Comparison of ENCODE assay signal across 8 cellular contexts in the genomic region with DNA sequence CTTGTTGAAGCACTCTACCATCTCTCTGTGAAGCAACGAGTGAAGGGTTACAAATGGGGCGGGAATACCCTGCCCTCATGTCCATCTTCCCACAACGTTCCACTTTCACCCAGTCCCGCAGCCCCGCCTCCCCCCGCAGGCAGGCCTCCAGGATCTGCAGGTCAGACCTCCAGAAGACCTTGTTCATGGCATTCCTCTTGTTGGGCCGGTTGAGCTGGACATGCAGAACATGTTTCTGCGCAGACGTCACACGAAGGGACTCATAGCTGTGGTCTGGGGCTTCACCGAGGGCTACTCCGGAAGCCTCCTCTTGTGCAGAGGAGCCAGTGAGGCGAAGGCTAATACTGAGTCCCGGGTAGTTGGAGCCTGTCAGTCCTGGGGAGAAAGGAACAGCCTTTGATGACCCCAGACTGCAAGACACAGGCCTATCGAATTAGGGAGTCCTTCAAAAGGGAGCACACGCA. TPM values are rescaled to one million over a fixed set of nuclear protein-coding genes. Genes with fewer than 3 reads are reported as not detected.
DNase-seq lines count a peak whose midpoint lies in the region; ATAC-seq and TF ChIP-seq lines count a peak whose summit lies in the region.

No MANE protein-coding gene starts in this region.

- H3K27ac Mint-ChIP-seq in endothelial cell (ENCODE audit: unreplicated experiment): peak overlapping the region; percentile 83

- H3K9me3 Mint-ChIP-seq in endothelial cell (ENCODE audit: unreplicated experiment): no peaks in the 10 kb centered on the region

- peaks cover 11% of the 10 kb centered on the region for H3K36me3 Mint-ChIP-seq in endothelial cell (ENCODE audit: low read depth, unreplicated experiment)

- H3K4me1 Mint-ChIP-seq in endothelial cell (ENCODE audit: unreplicated experiment): peaks cover 11% of the 10 kb centered on the region

- peak overlapping the region in 1 of 2 experiments; percentile 99 for H3K14ac ChIP-seq in mesenchymal stem cell (ENCODE audit: low read length in 2 of 2)

- peaks cover 2% of the 10 kb centered on the region for H3K27me3 Mint-ChIP-seq in endothelial cell (ENCODE audit: unreplicated experiment)

- peak overlapping the region; percentile 84 for H2BK120ac ChIP-seq in mesenchymal stem cell (ENCODE audit: low read depth, low read length)

- H3K4ac ChIP-seq in mesenchymal stem cell (ENCODE audit: low read depth in 1 of 2, low read length in 2 of 2): peak overlapping the region; percentile 88 to 100

- peak overlapping the region in 1 of 2 experiments; percentile 59 for H3K23ac ChIP-seq in mesenchymal stem cell (ENCODE audit: low read length in 2 of 2)

- 1% methylated on average over 16 of the region's 16 CpGs for WGBS in mesenchymal stem cell
- 10% methylated on average over 16 of the region's 16 CpGs for WGBS in thymus

- peak overlapping the region; percentile 99 for H2BK15ac ChIP-seq in mesenchymal stem cell (ENCODE audit: low read depth, poor library complexity, severe bottlenecking)

- peak overlapping the region; percentile 89 for H2AK5ac ChIP-seq in mesenchymal stem cell (ENCODE audit: low read length, severe bottlenecking)

- H2AFZ ChIP-seq in mesenchymal stem cell (ENCODE audit: low read depth, low read length): peak overlapping the region; percentile 72

- peaks cover 17% of the 10 kb centered on the region for H3K79me1 ChIP-seq in mesenchymal stem cell (replicated peaks; ENCODE audit: low read length, poor library complexity, severe bottlenecking)

- H3K27me3 ChIP-seq in mesenchymal stem cell (ENCODE audit: control insufficient read depth in 1 of 2, insufficient read depth in 1 of 2, low read length in 2 of 2) (no peaks in the 10 kb centered on the region), thymus (ENCODE audit: control insufficient read depth, insufficient read depth) (no peaks in the 10 kb centered on the region)

- H3K9me3 ChIP-seq in mesenchymal stem cell (ENCODE audit: control insufficient read depth, low read length): no peaks in the 10 kb centered on the region
- no peaks in the 10 kb centered on the region for H3K9me3 ChIP-seq in thymus (ENCODE audit: control insufficient read depth)

- H4K91ac ChIP-seq in mesenchymal stem cell (ENCODE audit: low read length): peak overlapping the region; percentile 98

- peak overlapping the region; percentile 89 for H3K4me2 ChIP-seq in mesenchymal stem cell (ENCODE audit: low read length, poor library complexity, severe bottlenecking)

- H3K36me3 ChIP-seq in mesenchymal stem cell (ENCODE audit: control insufficient read depth in 1 of 2, insufficient read depth in 2 of 2, low read depth in 1 of 2, low read length in 2 of 2) (peaks cover 30 to 45% of the 10 kb centered on the region in 2 experiments), thymus (ENCODE audit: control insufficient read depth, insufficient read depth) (peaks cover 17% of the 10 kb centered on the region)

- peak; percentile 33 for ATAC-seq in GM21515 (IDR thresholded peaks at IDR 0.05; ENCODE audit: unreplicated experiment)

- peak overlapping the region; percentile 98 for H2BK5ac ChIP-seq in mesenchymal stem cell (ENCODE audit: low read depth, low read length, poor library complexity, severe bottlenecking)

- H3K27ac ChIP-seq in mesenchymal stem cell (ENCODE audit: low read length, poor library complexity, severe bottlenecking) (peak overlapping the region; percentile 100), thymus (ENCODE audit: low read depth) (peak overlapping the region; percentile 22)

- peak overlapping the region; percentile 91 for H3K9ac ChIP-seq in mesenchymal stem cell (ENCODE audit: low read length)

- DNase-seq in NCI-H526 (lab: John Stamatoyannopoulos, UW) (peak; percentile 21 to 57), NCI-H526 treated with DMSO at 0.1 percent for 48 hours (lab: John Stamatoyannopoulos, UW) (no peak), HS-27A (ENCODE audit: low read depth) (peak; percentile 94), SW480 (ENCODE audit: low spot score) (peak; percentile 87), endothelial cell (ENCODE audit: low spot score) (peak; percentile 24), mesenchymal stem cell (peak; percentile 99)

- H3K4me3 ChIP-seq in mesenchymal stem cell (ENCODE audit: insufficient read depth in 1 of 2, low read depth in 1 of 2, low read length in 2 of 2) (peak overlapping the region; percentile 75 to 79), thymus (ENCODE audit: low read length) (peak overlapping the region; percentile 69)

- peak overlapping the region; percentile 90 to 100 for H2BK12ac ChIP-seq in mesenchymal stem cell (ENCODE audit: low read length in 2 of 2)

- TF ChIP-seq CTCF in endothelial cell (IDR thresholded peaks at IDR 0.05; ENCODE audit: unreplicated experiment): no peak

- peak overlapping the region; percentile 95 to 100 for H3K18ac ChIP-seq in mesenchymal stem cell (ENCODE audit: low read depth in 1 of 2, low read length in 2 of 2)

- H3K4me1 ChIP-seq in mesenchymal stem cell (ENCODE audit: control insufficient read depth, insufficient read depth, low read depth, low read length) (peaks cover 18% of the 10 kb centered on the region), thymus (ENCODE audit: control insufficient read depth, insufficient read depth, low read length) (peaks cover 2% of the 10 kb centered on the region)

- peak overlapping the region; percentile 98 for H4K8ac ChIP-seq in mesenchymal stem cell (ENCODE audit: low read length)

- peak overlapping the region; percentile 94 for H3K4me3 Mint-ChIP-seq in endothelial cell (ENCODE audit: unreplicated experiment)

RNA-seq across cellular contexts. Expression of gene ECH1, which starts 0.4 kb away (rescaled TPM):
- 101 TPM for total RNA-seq in endothelial cell (ENCODE audit: unreplicated experiment)
- 137 TPM for polyA plus RNA-seq in mesenchymal stem cell (2013, experiment 1 of 2)
- polyA plus RNA-seq in mesenchymal stem cell (2013, experiment 2 of 2): 137 TPM
- polyA plus RNA-seq in thymus: 178 TPM

RNA-seq across cellular contexts. Expression of gene LGALS4, which starts 18.4 kb away (rescaled TPM):
- 0.46 TPM for total RNA-seq in endothelial cell (ENCODE audit: unreplicated experiment)
- polyA plus RNA-seq in mesenchymal stem cell (2013, experiment 1 of 2): 0.11 TPM
- 0.15 TPM for polyA plus RNA-seq in mesenchymal stem cell (2013, experiment 2 of 2)
- polyA plus RNA-seq in thymus: 6.8 TPM

RNA-seq across cellular contexts. Expression of gene HNRNPL, which starts 18.6 kb away (rescaled TPM):
- 343 TPM for total RNA-seq in endothelial cell (ENCODE audit: unreplicated experiment)
- polyA plus RNA-seq in mesenchymal stem cell (2013, experiment 1 of 2): 177 TPM
- polyA plus RNA-seq in mesenchymal stem cell (2013, experiment 2 of 2): 181 TPM
- 198 TPM for polyA plus RNA-seq in thymus

RNA-seq across cellular contexts. Expression of gene LGALS7B, which starts 42.2 kb away (rescaled TPM):
- total RNA-seq in endothelial cell (ENCODE audit: unreplicated experiment): 18.8 TPM
- not detected for polyA plus RNA-seq in mesenchymal stem cell (2013, experiment 1 of 2)
- not detected for polyA plus RNA-seq in mesenchymal stem cell (2013, experiment 2 of 2)
- polyA plus RNA-seq in thymus: 234 TPM

RNA-seq across cellular contexts. Expression of gene RINL, which starts 46.9 kb away (rescaled TPM):
- 5.6 TPM for total RNA-seq in endothelial cell (ENCODE audit: unreplicated experiment)
- 1.1 TPM for polyA plus RNA-seq in mesenchymal stem cell (2013, experiment 1 of 2)
- polyA plus RNA-seq in mesenchymal stem cell (2013, experiment 2 of 2): 1.6 TPM
- 38.2 TPM for polyA plus RNA-seq in thymus
